21 cellular contexts compared by ENCODE assay signal in genomic region chr9:129378241-129378661, GRCh38.
DNase-seq lines count a peak whose midpoint lies in the region; ATAC-seq and TF ChIP-seq lines count a peak whose summit lies in the region.
"Had no signal": no experiment of that assay in that cellular context is flagged by ENCODE, and none has a peak within 500 bp of the region (broad histone marks: within the 10 kb centered on the region; RNA-seq: fewer than 3 reads in every experiment).

No MANE protein-coding gene starts in this region.

- H3K9me3 ChIP-seq in parathyroid adenoma (ENCODE audit: control insufficient read depth, low read length), result no peaks in the 10 kb centered on the region
- H3K9me3 ChIP-seq: SJSA1 had no signal

- CTCF ChIA-PET in activated CD4-positive, alpha-beta T cell treated with anti-CD3 and anti-CD28 coated beads, Interleukin-2, amount 10 ng/mL, durations not matched to agents 7 days and 5 days (lab: Charles Lee), result no interaction called here

- peak; percentile 17 for DNase-seq in activated T-cell treated with anti-CD3 and anti-CD28 coated beads, Interleukin-2, amount 50 U/mL, for 24 hours
- no peak for DNase-seq in activated T-cell treated with anti-CD3 and anti-CD28 coated beads, Interleukin-2, amount 50 U/mL, for 4 hours
- DNase-seq in ecto neural progenitor cell (ENCODE audit: low spot score) (peak; percentile 46), NCI-H187 (lab: John Stamatoyannopoulos, UW) (no peak), iPS-NIHi11 (ENCODE audit: low spot score) (no peak)
- DNase-seq in activated CD4-positive, alpha-beta T cell treated with anti-CD3 and anti-CD28 coated beads, Interleukin-2, amount 10 ng/mL, durations not matched to agents 7 days and 5 days, result no peak
- DNase-seq: 8988T; Calu3; CD8-positive, alpha-beta memory T cell; DMS153; IMR-90; NCI-H1105; NCI-H146; NCI-H2029 treated with DMSO at 0.1 percent for 48 hours; NCI-H2171 treated with DMSO at 0.1 percent for 48 hours; NCI-H446; NCI-H526 had no signal

- H3K27me3 Mint-ChIP-seq in activated T-cell treated with anti-CD3 and anti-CD28 coated beads, Interleukin-2, amount 50 U/mL, for 24 hours, result no peaks in the 10 kb centered on the region
- no peaks in the 10 kb centered on the region for H3K27me3 Mint-ChIP-seq in activated T-cell treated with anti-CD3 and anti-CD28 coated beads, Interleukin-2, amount 50 U/mL, for 4 hours (ENCODE audit: low read depth)
- H3K27me3 Mint-ChIP-seq in activated CD4-positive, alpha-beta T cell treated with anti-CD3 and anti-CD28 coated beads, Interleukin-2, amount 10 ng/mL, durations not matched to agents 7 days and 5 days, result peaks cover 12% of the 10 kb centered on the region
- H3K27me3 Mint-ChIP-seq: CD8-positive, alpha-beta memory T cell had no signal

- H3K27ac ChIP-seq in parathyroid adenoma, result no peak overlapping the region
- H3K27ac ChIP-seq: C4-2B, KMS-11, SJSA1 had no signal

- H3K9me3 Mint-ChIP-seq in activated T-cell treated with anti-CD3 and anti-CD28 coated beads, Interleukin-2, amount 50 U/mL, for 24 hours, result no peaks in the 10 kb centered on the region
- no peaks in the 10 kb centered on the region for H3K9me3 Mint-ChIP-seq in activated T-cell treated with anti-CD3 and anti-CD28 coated beads, Interleukin-2, amount 50 U/mL, for 4 hours
- no peaks in the 10 kb centered on the region for H3K9me3 Mint-ChIP-seq in activated CD4-positive, alpha-beta T cell treated with anti-CD3 and anti-CD28 coated beads, Interleukin-2, amount 10 ng/mL, durations not matched to agents 7 days and 5 days
- H3K9me3 Mint-ChIP-seq: CD8-positive, alpha-beta memory T cell had no signal

- peak overlapping the region; percentile 39 for H2AFZ ChIP-seq in parathyroid adenoma

- no peaks in the 10 kb centered on the region for H3K79me2 ChIP-seq in parathyroid adenoma

- ATAC-seq in activated T-cell treated with anti-CD3 and anti-CD28 coated beads, Interleukin-2, amount 50 U/mL, for 4 hours, result no peak

- no peak overlapping the region for H3K4me3 ChIP-seq in parathyroid adenoma (ENCODE audit: low read depth, low read length)
- H3K4me3 ChIP-seq: SJSA1 had no signal

- H3K4me2 ChIP-seq in parathyroid adenoma (ENCODE audit: low read length), result no peak overlapping the region
- H3K4me2 ChIP-seq: KMS-11 had no signal

- no peaks in the 10 kb centered on the region for H3K36me3 ChIP-seq in parathyroid adenoma (ENCODE audit: control insufficient read depth, insufficient read depth, low read length)
- H3K36me3 ChIP-seq: SJSA1 had no signal

- H3K4me1 ChIP-seq in parathyroid adenoma, result peaks cover 11% of the 10 kb centered on the region

- no peak overlapping the region for H3K27ac Mint-ChIP-seq in activated T-cell treated with anti-CD3 and anti-CD28 coated beads, Interleukin-2, amount 50 U/mL, for 24 hours
- no peak overlapping the region for H3K27ac Mint-ChIP-seq in activated CD4-positive, alpha-beta T cell treated with anti-CD3 and anti-CD28 coated beads, Interleukin-2, amount 10 ng/mL, durations not matched to agents 7 days and 5 days
- H3K27ac Mint-ChIP-seq: CD8-positive, alpha-beta memory T cell had no signal

- TF ChIP-seq CTCF in parathyroid adenoma (IDR thresholded peaks at IDR 0.05), result no peak

- no peaks in the 10 kb centered on the region for H3K27me3 ChIP-seq in parathyroid adenoma (ENCODE audit: control insufficient read depth, insufficient read depth, low read length)
- H3K27me3 ChIP-seq: SJSA1 had no signal

- no peak overlapping the region for H3K9ac ChIP-seq in parathyroid adenoma
- H3K9ac ChIP-seq: KMS-11 had no signal

- H3K36me3 Mint-ChIP-seq in activated T-cell treated with anti-CD3 and anti-CD28 coated beads, Interleukin-2, amount 50 U/mL, for 24 hours (ENCODE audit: low read depth), result no peaks in the 10 kb centered on the region
- no peaks in the 10 kb centered on the region for H3K36me3 Mint-ChIP-seq in activated T-cell treated with anti-CD3 and anti-CD28 coated beads, Interleukin-2, amount 50 U/mL, for 4 hours (ENCODE audit: insufficient read depth)
- no peaks in the 10 kb centered on the region for H3K36me3 Mint-ChIP-seq in activated CD4-positive, alpha-beta T cell treated with anti-CD3 and anti-CD28 coated beads, Interleukin-2, amount 10 ng/mL, durations not matched to agents 7 days and 5 days (ENCODE audit: low read depth)
- H3K36me3 Mint-ChIP-seq: CD8-positive, alpha-beta memory T cell had no signal

- POLR2A ChIA-PET in activated CD4-positive, alpha-beta T cell treated with anti-CD3 and anti-CD28 coated beads, Interleukin-2, amount 10 ng/mL, durations not matched to agents 7 days and 5 days (lab: Charles Lee), result no interaction called here

- H3K4me3 Mint-ChIP-seq in activated T-cell treated with anti-CD3 and anti-CD28 coated beads, Interleukin-2, amount 50 U/mL, for 24 hours, result no peak overlapping the region
- no peak overlapping the region for H3K4me3 Mint-ChIP-seq in activated T-cell treated with anti-CD3 and anti-CD28 coated beads, Interleukin-2, amount 50 U/mL, for 4 hours
- H3K4me3 Mint-ChIP-seq in activated CD4-positive, alpha-beta T cell treated with anti-CD3 and anti-CD28 coated beads, Interleukin-2, amount 10 ng/mL, durations not matched to agents 7 days and 5 days, result no peak overlapping the region

- peaks cover 6% of the 10 kb centered on the region for H3K4me1 Mint-ChIP-seq in activated T-cell treated with anti-CD3 and anti-CD28 coated beads, Interleukin-2, amount 50 U/mL, for 24 hours (ENCODE audit: low read depth)
- H3K4me1 Mint-ChIP-seq in activated T-cell treated with anti-CD3 and anti-CD28 coated beads, Interleukin-2, amount 50 U/mL, for 4 hours (ENCODE audit: low read depth), result peaks cover 2% of the 10 kb centered on the region
- H3K4me1 Mint-ChIP-seq in activated CD4-positive, alpha-beta T cell treated with anti-CD3 and anti-CD28 coated beads, Interleukin-2, amount 10 ng/mL, durations not matched to agents 7 days and 5 days, result peaks cover 4% of the 10 kb centered on the region

Comparison
In these comparisons a context has a peak if more than half of its experiments do, and no peak if none do; other contexts are left out.
1. DNase-seq: peak in activated T-cell treated with anti-CD3 and anti-CD28 coated beads, Interleukin-2, amount 50 U/mL, for 24 hours (single experiment) and ecto neural progenitor cell (single experiment); none in activated T-cell treated with anti-CD3 and anti-CD28 coated beads, Interleukin-2, amount 50 U/mL, for 4 hours (single experiment), NCI-H187 (0 of 2), activated CD4-positive, alpha-beta T cell treated with anti-CD3 and anti-CD28 coated beads, Interleukin-2, amount 10 ng/mL, durations not matched to agents 7 days and 5 days (single experiment) and iPS-NIHi11 (single experiment).